Comparison of ENCODE assay signal across 8 cellular contexts in genomic region chr2:10141736-10142639, GRCh38. TPM values are rescaled to one million over a fixed set of nuclear protein-coding genes. Genes with fewer than 3 reads are reported as not detected.
A peak's percentile ranks its signal among the peaks of the same experiment; 100 is the strongest.
DNase-seq lines count a peak whose midpoint lies in the region; ATAC-seq and TF ChIP-seq lines count a peak whose summit lies in the region.

No MANE protein-coding gene starts in this region.

- H3K27ac ChIP-seq in sigmoid colon (no peak overlapping the region), coronary artery (no peak overlapping the region)

- H3K4me3 ChIP-seq in fibroblast of pulmonary artery (replicated peaks; ENCODE audit: low read depth, low read length) = no peak overlapping the region
- no peak overlapping the region for H3K4me3 ChIP-seq in sigmoid colon
- no peak overlapping the region for H3K4me3 ChIP-seq in coronary artery

- no peak for ATAC-seq in HG02759 (IDR thresholded peaks at IDR 0.05; ENCODE audit: unreplicated experiment)
- ATAC-seq in GM19023 (IDR thresholded peaks at IDR 0.05; ENCODE audit: unreplicated experiment) = no peak

- TF ChIP-seq CTCF in GM20000 (IDR thresholded peaks at IDR 0.05; ENCODE audit: extremely low read depth, missing control alignments) (peak; percentile 33), fibroblast of pulmonary artery (IDR thresholded peaks at IDR 0.05; ENCODE audit: low read length, missing control alignments) (peak; percentile 43), sigmoid colon (IDR thresholded peaks at IDR 0.05) (peak in 3 of 4 experiments; percentile 46 to 48 (median 48)), coronary artery (IDR thresholded peaks at IDR 0.05) (no peak)

- TF ChIP-seq POLR2A in sigmoid colon (IDR thresholded peaks at IDR 0.05) = no peak

- in situ Hi-C loops in ACHN (cut with HindIII; ENCODE audit: low pct_ligation_motif_present, low pct_unique_long_range_greater_than_20kb, low sequenced_read_pairs) = no loop called here

- no peak for TF ChIP-seq EP300 in sigmoid colon (IDR thresholded peaks at IDR 0.05)

- H3K36me3 ChIP-seq in sigmoid colon = no peaks in the 10 kb centered on the region

- H3K9me3 ChIP-seq in sigmoid colon = no peaks in the 10 kb centered on the region

- DNase-seq in ACHN = peak; percentile 33
- DNase-seq in GM20000 (ENCODE audit: low spot score) = peak; percentile 45
- peak; percentile 51 for DNase-seq in activated CD4-positive, alpha-beta T cell treated with anti-CD3 and anti-CD28 coated beads for 48 hours
- no peak for DNase-seq in fibroblast of pulmonary artery (ENCODE audit: low read depth)
- DNase-seq in sigmoid colon = peak; percentile 57
- no peak for DNase-seq in coronary artery (ENCODE audit: low spot score)

- WGBS in sigmoid colon, 2 donors = 63 to 74% methylated on average over 32 of the region's 32 CpGs

- intact Hi-C loops in sigmoid colon (cut with DNase I) = loop anchor here (5.0 kb wide), 1 partner anchor 290 kb away; no protein-coding TSS in a partner anchor

- H3K4me1 ChIP-seq in sigmoid colon = no peaks in the 10 kb centered on the region

- peaks cover 0 to 4% (median 0%) of the 10 kb centered on the region in 3 donors for H3K27me3 ChIP-seq in sigmoid colon

RNA-seq across cellular contexts. Expression of gene RRM2, which starts 19.4 kb away (rescaled TPM):
- total RNA-seq in sigmoid colon = 1 to 10 TPM in 2 of 4 donors, under 1 TPM in 1, not detected in 1; 0.16 to 4.3 (median 2.7) TPM
- 10 to 100 TPM in 2 of 3 donors, 1 to 10 TPM in 1; 9.6 to 65.8 (median 32.6) TPM for polyA plus RNA-seq in sigmoid colon

Comparison
In these comparisons a context has a peak if more than half of its experiments do, and no peak if none do; other contexts are left out.
1. DNase-seq: peak in ACHN (single experiment), GM20000 (single experiment), activated CD4-positive, alpha-beta T cell treated with anti-CD3 and anti-CD28 coated beads for 48 hours (single experiment) and sigmoid colon (single experiment); none in fibroblast of pulmonary artery (single experiment) and coronary artery (single experiment).